In the genomic region with DNA sequence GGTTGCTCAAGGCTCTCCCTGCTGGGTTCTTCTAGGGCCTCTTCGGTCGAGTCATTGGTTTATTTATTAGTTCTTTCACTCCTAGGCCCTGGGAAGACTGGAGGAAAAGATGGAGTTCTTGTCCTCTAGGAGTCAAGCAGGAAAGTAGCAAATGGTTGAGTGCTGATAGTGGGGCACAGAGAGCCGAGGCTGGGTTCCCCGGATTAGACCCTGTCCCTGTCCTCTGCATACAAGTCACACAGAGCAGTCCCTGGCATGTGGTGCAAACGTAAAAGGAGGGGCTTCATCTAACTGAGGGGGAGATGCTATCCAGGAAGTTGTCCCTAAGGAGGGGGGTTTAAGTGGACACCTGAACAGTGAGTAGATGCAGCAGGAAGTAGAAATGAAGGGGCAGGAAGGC, we compare ENCODE assay signal across 21 cellular contexts. TPM values are rescaled to one million over a fixed set of nuclear protein-coding genes. Genes with fewer than 3 reads are reported as not detected.
"Had no signal": no experiment of that assay in that cellular context is flagged by ENCODE, and none has a peak within 500 bp of the region (broad histone marks: within the 10 kb centered on the region; RNA-seq: fewer than 3 reads in every experiment).

No MANE protein-coding gene starts in this region.

- ATAC-seq: activated naive CD4-positive, alpha-beta T cell treated with anti-CD3 and anti-CD28 coated beads, Interleukin-2, amount 50 U/mL, for 72 hours; gastrocnemius medialis; left lobe of liver; mucosa of descending colon; naive thymus-derived CD4-positive, alpha-beta T cell had no signal

- H3K36me3 ChIP-seq: gastrocnemius medialis, heart right ventricle, ovary, spleen, stomach had no signal

- H3K27ac ChIP-seq: ovary, spleen had no signal

- H3K9me3 Mint-ChIP-seq: activated CD4-positive, alpha-beta memory T cell treated with anti-CD3 and anti-CD28 coated beads, Interleukin-2, amount 10 ng/mL, durations not matched to agents 7 days and 5 days; activated naive CD4-positive, alpha-beta T cell treated with anti-CD3 and anti-CD28 coated beads, Interleukin-2, amount 50 U/mL, for 72 hours; naive thymus-derived CD4-positive, alpha-beta T cell had no signal

- H3K4me3 ChIP-seq: gastrocnemius medialis, heart right ventricle, mucosa of descending colon, ovary, spleen, stomach had no signal

- H3K27ac Mint-ChIP-seq: activated CD4-positive, alpha-beta memory T cell treated with anti-CD3 and anti-CD28 coated beads, Interleukin-2, amount 10 ng/mL, durations not matched to agents 7 days and 5 days; activated naive CD4-positive, alpha-beta T cell treated with anti-CD3 and anti-CD28 coated beads, Interleukin-2, amount 50 U/mL, for 72 hours had no signal

- H3K4me3 Mint-ChIP-seq: activated CD4-positive, alpha-beta memory T cell treated with anti-CD3 and anti-CD28 coated beads, Interleukin-2, amount 10 ng/mL, durations not matched to agents 7 days and 5 days; naive thymus-derived CD4-positive, alpha-beta T cell had no signal

- H3K36me3 Mint-ChIP-seq: activated naive CD4-positive, alpha-beta T cell treated with anti-CD3 and anti-CD28 coated beads, Interleukin-2, amount 50 U/mL, for 72 hours; naive thymus-derived CD4-positive, alpha-beta T cell had no signal

- DNase-seq: activated CD4-positive, alpha-beta memory T cell treated with anti-CD3 and anti-CD28 coated beads, Interleukin-2, amount 10 ng/mL, durations not matched to agents 7 days and 5 days; activated CD4-positive, alpha-beta T cell treated with anti-CD3 and anti-CD28 coated beads for 4 hours; activated gamma-delta T cell; activated T-cell treated with anti-CD3 and anti-CD28 coated beads, Interleukin-2, amount 50 U/mL, for 48 hours; amniotic stem cell; erythroblast; gastrocnemius medialis; heart right ventricle; mucosa of descending colon; naive thymus-derived CD4-positive, alpha-beta T cell; ovary; spleen; stimulated activated CD4-positive, alpha-beta T cell treated with anti-CD3 and anti-CD28 coated beads, Interleukin-1b, Interleukin-23, amount 100 ng/mL, for 48 hours; stomach; trophoblast cell had no signal

- H3K27me3 ChIP-seq: gastrocnemius medialis, heart right ventricle, ovary, spleen, stomach had no signal

- H3K4me1 ChIP-seq: spleen had no signal

- H3K9me3 ChIP-seq: gastrocnemius medialis, heart right ventricle, mucosa of descending colon, ovary, spleen, stomach had no signal

RNA-seq across cellular contexts. Expression of gene KCNE2, which starts 19.2 kb away (rescaled TPM):
- total RNA-seq: activated CD4-positive, alpha-beta memory T cell treated with anti-CD3 and anti-CD28 coated beads, Interleukin-2, amount 10 ng/mL, durations not matched to agents 7 days and 5 days; dermis microvascular lymphatic vessel endothelial cell; gastrocnemius medialis; heart right ventricle; left lobe of liver; pulmonary artery endothelial cell; spleen; T-helper 1 cell treated with Interleukin-12 subunit alpha and Interleukin-12 subunit beta and Interleukin-4 antibody, amounts not matched to agents 30 ng/mL and 1 ng/mL, for 36 hours had no signal
- polyA plus RNA-seq: keratinocyte; naive thymus-derived CD4-positive, alpha-beta T cell had no signal
